In genomic region chr3:188562163-188562562, GRCh38 we compare ENCODE assay signal across 13 cellular contexts.
DNase-seq lines count a peak whose midpoint lies in the region; ATAC-seq and TF ChIP-seq lines count a peak whose summit lies in the region.
"Had no signal": no experiment of that assay in that cellular context is flagged by ENCODE, and none has a peak within 500 bp of the region (broad histone marks: within the 10 kb centered on the region; RNA-seq: fewer than 3 reads in every experiment).

No MANE protein-coding gene starts in this region.

- no peaks in the 10 kb centered on the region for H3K9me3 Mint-ChIP-seq in activated T-helper 2 cell treated with anti-CD3 and anti-CD28 coated beads, Interferon-gamma antibody, Interleukin-2, Interleukin-4, amounts not matched to agents 10 μg/mL and 5 μg/mL and 100 μg/mL, durations not matched to agents 14 hours and 24 hours and 36 hours
- no peaks in the 10 kb centered on the region for H3K9me3 Mint-ChIP-seq in chondrocyte (ENCODE audit: low read depth)
- H3K9me3 Mint-ChIP-seq in nephron progenitor cell = no peaks in the 10 kb centered on the region

- H3K27me3 Mint-ChIP-seq in activated T-helper 2 cell treated with anti-CD3 and anti-CD28 coated beads, Interferon-gamma antibody, Interleukin-2, Interleukin-4, amounts not matched to agents 10 μg/mL and 5 μg/mL and 100 μg/mL, durations not matched to agents 14 hours and 24 hours and 36 hours (ENCODE audit: low read depth) = no peaks in the 10 kb centered on the region
- no peaks in the 10 kb centered on the region for H3K27me3 Mint-ChIP-seq in chondrocyte (ENCODE audit: low read depth)
- H3K27me3 Mint-ChIP-seq in nephron progenitor cell (ENCODE audit: low read depth, poor library complexity) = no peaks in the 10 kb centered on the region
- H3K27me3 Mint-ChIP-seq: CD4-positive, CD25-positive, alpha-beta regulatory T cell had no signal

- TF ChIP-seq CTCF in chondrocyte (IDR thresholded peaks at IDR 0.05) = no peak
- no peak for TF ChIP-seq CTCF in nephron progenitor cell (IDR thresholded peaks at IDR 0.05)

- no peaks in the 10 kb centered on the region for H3K36me3 Mint-ChIP-seq in activated T-helper 2 cell treated with anti-CD3 and anti-CD28 coated beads, Interferon-gamma antibody, Interleukin-2, Interleukin-4, amounts not matched to agents 10 μg/mL and 5 μg/mL and 100 μg/mL, durations not matched to agents 14 hours and 24 hours and 36 hours (ENCODE audit: low read depth)
- H3K36me3 Mint-ChIP-seq in chondrocyte (ENCODE audit: low read depth) (peaks cover 2% of the 10 kb centered on the region), nephron progenitor cell (ENCODE audit: low read depth) (no peaks in the 10 kb centered on the region)
- H3K36me3 Mint-ChIP-seq: CD4-positive, CD25-positive, alpha-beta regulatory T cell had no signal

- peak overlapping the region; percentile 5 for H3K27ac Mint-ChIP-seq in activated T-helper 2 cell treated with anti-CD3 and anti-CD28 coated beads, Interferon-gamma antibody, Interleukin-2, Interleukin-4, amounts not matched to agents 10 μg/mL and 5 μg/mL and 100 μg/mL, durations not matched to agents 14 hours and 24 hours and 36 hours
- peak overlapping the region; percentile 3 for H3K27ac Mint-ChIP-seq in chondrocyte (ENCODE audit: unreplicated experiment)
- peak overlapping the region; percentile 24 for H3K27ac Mint-ChIP-seq in nephron progenitor cell
- H3K27ac Mint-ChIP-seq: CD4-positive, CD25-positive, alpha-beta regulatory T cell had no signal

- DNase-seq in activated T-helper 2 cell treated with anti-CD3 and anti-CD28 coated beads, Interferon-gamma antibody, Interleukin-2, Interleukin-4, amounts not matched to agents 10 μg/mL and 5 μg/mL and 100 μg/mL, durations not matched to agents 14 hours and 24 hours and 36 hours (ENCODE audit: low spot score) = no peak
- DNase-seq in chondrocyte (ENCODE audit: low spot score) = no peak
- DNase-seq in nephron progenitor cell = no peak
- no peak for DNase-seq in H7
- DNase-seq in C1 segment of cervical spinal cord (lab: John Stamatoyannopoulos, UW) = no peak
- DNase-seq: CD4-positive, CD25-positive, alpha-beta regulatory T cell; DMS53; GOT3 had no signal

- peaks cover 38% of the 10 kb centered on the region for H3K4me1 Mint-ChIP-seq in activated T-helper 2 cell treated with anti-CD3 and anti-CD28 coated beads, Interferon-gamma antibody, Interleukin-2, Interleukin-4, amounts not matched to agents 10 μg/mL and 5 μg/mL and 100 μg/mL, durations not matched to agents 14 hours and 24 hours and 36 hours (ENCODE audit: low read depth)
- H3K4me1 Mint-ChIP-seq in chondrocyte (ENCODE audit: low read depth) (peaks cover 22% of the 10 kb centered on the region), nephron progenitor cell (no peaks in the 10 kb centered on the region)

- no peaks in the 10 kb centered on the region for H3K27me3 ChIP-seq in H7 (ENCODE audit: control insufficient read depth, insufficient read depth, low read length)
- H3K27me3 ChIP-seq: BLaER1 had no signal

- H3K4me3 ChIP-seq in H7 (ENCODE audit: insufficient read depth, low read depth, low read length) = no peak overlapping the region
- H3K4me3 ChIP-seq: A549, BLaER1, HAP-1 had no signal

- no peak for ATAC-seq in GM18907 (IDR thresholded peaks at IDR 0.05; ENCODE audit: unreplicated experiment)
- ATAC-seq: A549, HepG2 had no signal

- H3K36me3 ChIP-seq in H7 (replicated peaks; ENCODE audit: control insufficient read depth, insufficient read depth, low read length) = no peaks in the 10 kb centered on the region
- H3K36me3 ChIP-seq: BLaER1, HAP-1 had no signal

- intact Hi-C loops in activated T-helper 2 cell treated with anti-CD3 and anti-CD28 coated beads, Interferon-gamma antibody, Interleukin-2, Interleukin-4, amounts not matched to agents 10 μg/mL and 5 μg/mL and 100 μg/mL, durations not matched to agents 14 hours and 24 hours and 36 hours (cut with micrococcal nuclease) = no loop called here

- no peak overlapping the region for H3K4me3 Mint-ChIP-seq in activated T-helper 2 cell treated with anti-CD3 and anti-CD28 coated beads, Interferon-gamma antibody, Interleukin-2, Interleukin-4, amounts not matched to agents 10 μg/mL and 5 μg/mL and 100 μg/mL, durations not matched to agents 14 hours and 24 hours and 36 hours (ENCODE audit: low read depth)
- H3K4me3 Mint-ChIP-seq in chondrocyte (ENCODE audit: unreplicated experiment) = no peak overlapping the region
- H3K4me3 Mint-ChIP-seq in nephron progenitor cell = no peak overlapping the region
- H3K4me3 Mint-ChIP-seq: CD4-positive, CD25-positive, alpha-beta regulatory T cell had no signal
